In genomic region chr1:40710581-40711315, GRCh38 we compare ENCODE assay signal across 8 cellular contexts. TPM values are rescaled to one million over a fixed set of nuclear protein-coding genes. Genes with fewer than 3 reads are reported as not detected.
DNase-seq lines count a peak whose midpoint lies in the region; ATAC-seq and TF ChIP-seq lines count a peak whose summit lies in the region.

No MANE protein-coding gene starts in this region.

- H3K27me3 ChIP-seq in body of pancreas, result no peaks in the 10 kb centered on the region
- H3K27me3 ChIP-seq in left lung, result no peaks in the 10 kb centered on the region
- no peaks in the 10 kb centered on the region for H3K27me3 ChIP-seq in testis

- H3K4me3 Mint-ChIP-seq in T-helper 2 cell treated with Interferon-gamma antibody and Interleukin-4, amounts not matched to agents 5 μg/mL and 100 μg/mL, for 36 hours, result peak overlapping the region; percentile 90

- intact Hi-C loops in body of pancreas (cut with DNase I) (no loop called here), left lung (cut with DNase I) (no loop called here), testis (cut with DNase I; ENCODE audit: low total_unique reads) (no loop called here)

- H3K36me3 ChIP-seq in body of pancreas (replicated peaks in 1 of 2; ENCODE audit: insufficient read depth in 1 of 2, low read depth in 2 of 2) (no peaks in the 10 kb centered on the region), left lung (no peaks in the 10 kb centered on the region), testis (ENCODE audit: low read depth, missing control alignments) (no peaks in the 10 kb centered on the region)

- no peak for DNase-seq in T-helper 2 cell treated with Interferon-gamma antibody and Interleukin-4, amounts not matched to agents 5 μg/mL and 100 μg/mL, for 36 hours (ENCODE audit: low spot score)
- DNase-seq in T-helper 2 cell (no peak), body of pancreas (peak in 1 of 4 donors; percentile 16), left lung (no peak), testis (peak; percentile 28), GM19240 (ENCODE audit: insufficient read length, low spot score) (no peak)
- DNase-seq in central memory CD4-positive, alpha-beta T cell, result no peak
- no peak for DNase-seq in stimulated activated naive CD4-positive, alpha-beta T cell treated with Interleukin-2 at 50 U/mL for 16 hours (lab: John Stamatoyannopoulos, UW)

- no peaks in the 10 kb centered on the region for H3K9me3 ChIP-seq in body of pancreas
- no peaks in the 10 kb centered on the region for H3K9me3 ChIP-seq in left lung
- no peaks in the 10 kb centered on the region for H3K9me3 ChIP-seq in testis

- H3K27ac ChIP-seq in body of pancreas (peak overlapping the region in 3 of 4 donors; percentile 42 to 81 (median 77)), left lung (peak overlapping the region; percentile 79 to 86), testis (peak overlapping the region; percentile 44 to 67)

- ATAC-seq in body of pancreas (no peak), left lung (peak; percentile 23)

- no peaks in the 10 kb centered on the region for H3K27me3 Mint-ChIP-seq in T-helper 2 cell treated with Interferon-gamma antibody and Interleukin-4, amounts not matched to agents 5 μg/mL and 100 μg/mL, for 36 hours (ENCODE audit: low read depth)

- H3K27ac Mint-ChIP-seq in T-helper 2 cell treated with Interferon-gamma antibody and Interleukin-4, amounts not matched to agents 5 μg/mL and 100 μg/mL, for 36 hours, result peak overlapping the region; percentile 24

- H3K36me3 Mint-ChIP-seq in T-helper 2 cell treated with Interferon-gamma antibody and Interleukin-4, amounts not matched to agents 5 μg/mL and 100 μg/mL, for 36 hours (ENCODE audit: low read depth), result peaks cover 24% of the 10 kb centered on the region

- H3K4me1 ChIP-seq in body of pancreas, result peaks cover 69% of the 10 kb centered on the region
- H3K4me1 ChIP-seq in left lung, result peaks cover 31 to 78% of the 10 kb centered on the region in 2 donors
- H3K4me1 ChIP-seq in testis, result peaks cover 26% of the 10 kb centered on the region

- peaks cover 49% of the 10 kb centered on the region for H3K4me1 Mint-ChIP-seq in T-helper 2 cell treated with Interferon-gamma antibody and Interleukin-4, amounts not matched to agents 5 μg/mL and 100 μg/mL, for 36 hours (ENCODE audit: low read depth)

- H3K9me3 Mint-ChIP-seq in T-helper 2 cell treated with Interferon-gamma antibody and Interleukin-4, amounts not matched to agents 5 μg/mL and 100 μg/mL, for 36 hours, result no peaks in the 10 kb centered on the region

- 2 to 10% methylated on average over 7 of the region's 7 CpGs for WGBS in body of pancreas, 2 donors
- 13 to 22% methylated on average over 7 of the region's 7 CpGs for WGBS in testis, 2 donors

- no peak overlapping the region for H3K4me3 ChIP-seq in body of pancreas
- H3K4me3 ChIP-seq in left lung, result peak overlapping the region; percentile 42 to 43
- no peak overlapping the region for H3K4me3 ChIP-seq in testis

- no peak for TF ChIP-seq CTCF in body of pancreas (IDR thresholded peaks at IDR 0.05)
- TF ChIP-seq CTCF in left lung (IDR thresholded peaks at IDR 0.05), result no peak
- no peak for TF ChIP-seq CTCF in testis (IDR thresholded peaks at IDR 0.05)

- TF ChIP-seq POLR2A in body of pancreas (IDR thresholded peaks at IDR 0.05) (no peak), testis (IDR thresholded peaks at IDR 0.05) (no peak)

RNA-seq across cellular contexts. Expression of gene NFYC, which starts 19.2 kb away (rescaled TPM):
- 10 to 100 TPM; 37.2 to 44.9 TPM for total RNA-seq in body of pancreas
- total RNA-seq in left lung, result 10 to 100 TPM; 54.6 to 56.0 TPM
- 10 to 100 TPM; 69.1 to 83.9 TPM for total RNA-seq in testis
- 70.0 TPM for polyA plus RNA-seq in testis (ENCODE audit: insufficient read depth, low read depth, low replicate concordance)

RNA-seq across cellular contexts. Expression of gene RIMS3, which starts 45.3 kb away (rescaled TPM):
- total RNA-seq in body of pancreas, result 1 to 10 TPM in 1 of 2 donors, under 1 TPM in 1; 0.66 to 2.1 TPM
- total RNA-seq in left lung, result 1 to 10 TPM; 4.4 to 5.0 TPM
- 1 to 10 TPM; 4.6 to 9.4 TPM for total RNA-seq in testis
- polyA plus RNA-seq in testis (ENCODE audit: insufficient read depth, low read depth, low replicate concordance), result 8.3 TPM

Comparison
In these comparisons a context has a peak if more than half of its experiments do, and no peak if none do; other contexts are left out.
1. H3K4me3 ChIP-seq: peak in left lung (2 of 2); none in body of pancreas (0 of 2) and testis (0 of 2).
2. Peak in every context shown above with its lines, with median percentiles within 50 percentile points of each other: H3K27ac ChIP-seq.